Comparison of ENCODE assay signal across 8 cellular contexts in genomic region chr6:27132532-27133280, GRCh38.
DNase-seq lines count a peak whose midpoint lies in the region; ATAC-seq and TF ChIP-seq lines count a peak whose summit lies in the region.

No MANE protein-coding gene starts in this region.

- DNase-seq in CD1c-positive myeloid dendritic cell (ENCODE audit: extremely low spot score) (peak; percentile 99), NCI-H748 treated with DMSO at 0.1 percent for 48 hours (lab: John Stamatoyannopoulos, UW) (peak; percentile 100), lower lobe of right lung (peak; percentile 78)
- DNase-seq in activated CD4-positive, alpha-beta T cell treated with anti-CD3 and anti-CD28 coated beads, Interleukin-2, amount 50 U/mL, for 48 hours: peak; percentile 86 to 90
- peak; percentile 93 for DNase-seq in effector CD8-positive, alpha-beta T cell (lab: John Stamatoyannopoulos, UW)
- DNase-seq in stimulated activated CD4-positive, alpha-beta T cell treated with anti-CD3 and anti-CD28 coated beads, TNF-alpha, amount 100 ng/mL, for 24 hours (ENCODE audit: low read depth in 3 of 3): peak; percentile 77 to 85 (median 80)

- peaks cover 15% of the 10 kb centered on the region for H3K4me1 ChIP-seq in lower lobe of right lung

- ATAC-seq in GM19438 (IDR thresholded peaks at IDR 0.05; ENCODE audit: low read depth, unreplicated experiment) (peak; percentile 69), HG03565 (IDR thresholded peaks at IDR 0.05; ENCODE audit: unreplicated experiment) (peak; percentile 76), lower lobe of right lung (peak; percentile 96 to 97)

- TF ChIP-seq CTCF in lower lobe of right lung (IDR thresholded peaks at IDR 0.05): no peak

- peak overlapping the region; percentile 56 for H3K4me3 ChIP-seq in lower lobe of right lung

- no peaks in the 10 kb centered on the region for H3K27me3 ChIP-seq in lower lobe of right lung (ENCODE audit: low read depth)

- H3K36me3 ChIP-seq in lower lobe of right lung: no peaks in the 10 kb centered on the region

- no peaks in the 10 kb centered on the region for H3K9me3 ChIP-seq in lower lobe of right lung

- H3K27ac ChIP-seq in lower lobe of right lung: peak overlapping the region; percentile 89

- intact Hi-C loops in lower lobe of right lung (cut with DNase I): no loop called here

Comparison
In these comparisons a context has a peak if more than half of its experiments do, and no peak if none do; other contexts are left out.
1. Peak in every context shown above with its lines: DNase-seq, ATAC-seq, H3K4me3 ChIP-seq and H3K27ac ChIP-seq.